ENCODE assay signal across 8 cellular contexts in the genomic region with DNA sequence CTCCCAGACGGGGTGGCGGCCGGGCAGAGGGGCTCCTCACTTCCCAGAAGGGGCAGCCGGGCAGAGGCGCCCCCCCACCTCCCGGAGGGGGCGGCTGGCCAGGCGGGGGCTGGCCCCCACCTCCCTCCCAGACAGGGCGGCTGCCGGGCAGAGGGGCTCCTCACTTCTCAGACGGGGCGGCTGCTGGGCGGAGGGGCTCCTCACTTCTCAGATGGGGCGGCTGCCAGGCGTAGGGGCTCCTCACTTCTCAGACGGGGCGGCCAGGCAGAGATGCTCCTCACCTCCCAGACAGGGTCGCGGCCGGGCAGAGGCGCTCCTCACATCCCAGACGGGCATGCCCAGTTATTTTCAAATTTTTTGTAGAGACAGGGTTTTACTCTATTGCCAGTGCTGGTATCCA. TPM values are rescaled to one million over a fixed set of nuclear protein-coding genes. Genes with fewer than 3 reads are reported as not detected.
DNase-seq lines count a peak whose midpoint lies in the region; ATAC-seq and TF ChIP-seq lines count a peak whose summit lies in the region.
"Not testable (repeated sequence)": the region's sequence is repeated elsewhere in the genome, so short reads cannot be mapped to it uniquely, and the experiment has no call there.

No MANE protein-coding gene starts in this region.

- H3T11ph ChIP-seq in H9 (ENCODE audit: low read length) = not testable (repeated sequence)

- not testable (repeated sequence) for H2BK20ac ChIP-seq in H9 (ENCODE audit: low read depth, low read length, poor library complexity, severe bottlenecking)

- H3K9me3 Mint-ChIP-seq in H9; activated naive CD4-positive, alpha-beta T cell treated with anti-CD3 and anti-CD28 coated beads, Interleukin-2, amount 10 ng/mL, durations not matched to agents 7 days and 5 days; glutamatergic neuron (ENCODE audit: unreplicated experiment); osteocyte (ENCODE audit: unreplicated experiment): not testable (repeated sequence)

- H3K23me2 ChIP-seq in H9 (ENCODE audit: insufficient read length, low read depth, low read length, poor library complexity, severe bottlenecking) = not testable (repeated sequence)

- H3K4me3 ChIP-seq in right lobe of liver; aorta (ENCODE audit: low read length in 2 of 2): not testable (repeated sequence)

- not testable (repeated sequence) for H3K23ac ChIP-seq in H9 (ENCODE audit: insufficient read length, low read depth, low read length)

- not testable (repeated sequence) for H3K18ac ChIP-seq in H9 (ENCODE audit: insufficient read length, low read depth, low read length)

- H3K56ac ChIP-seq in H9 (ENCODE audit: insufficient read length, low read depth, low read length) = not testable (repeated sequence)

- not testable (repeated sequence) for H3K79me1 ChIP-seq in H9 (ENCODE audit: insufficient read depth, low read depth, low read length, poor library complexity, severe bottlenecking)

- not testable (repeated sequence) for H2AFZ ChIP-seq in H9 (ENCODE audit: low read length)

- H2BK15ac ChIP-seq in H9 (ENCODE audit: low read depth, low read length) = not testable (repeated sequence)

- intact Hi-C loops in left ventricle myocardium superior (cut with micrococcal nuclease); right lobe of liver (cut with DNase I); sciatic nerve (cut with DNase I); aorta (cut with DNase I): not testable (repeated sequence)

- H4K8ac ChIP-seq in H9 (replicated peaks; ENCODE audit: insufficient read length, low read depth, low read length) = not testable (repeated sequence)

- H4K20me1 ChIP-seq in H9 (ENCODE audit: control insufficient read depth, insufficient read depth, insufficient read length) = not testable (repeated sequence)

- not testable (repeated sequence) for H3K4me1 ChIP-seq in H9 (ENCODE audit: insufficient read depth, low read length); right lobe of liver; aorta (ENCODE audit: control insufficient read depth in 1 of 2, insufficient read depth in 2 of 2, low read length in 2 of 2)

- CTCF ChIA-PET in activated naive CD4-positive, alpha-beta T cell treated with anti-CD3 and anti-CD28 coated beads, Interleukin-2, amount 10 ng/mL, durations not matched to agents 7 days and 5 days (lab: Charles Lee) = not testable (repeated sequence)

- H3K9ac ChIP-seq in H9 (ENCODE audit: extremely low read depth, insufficient read length, low read length) = not testable (repeated sequence)

- H3K4me3 Mint-ChIP-seq in H9; activated naive CD4-positive, alpha-beta T cell treated with anti-CD3 and anti-CD28 coated beads, Interleukin-2, amount 10 ng/mL, durations not matched to agents 7 days and 5 days; glutamatergic neuron (ENCODE audit: unreplicated experiment); osteocyte (ENCODE audit: unreplicated experiment): not testable (repeated sequence)

- not testable (repeated sequence) for H3K4ac ChIP-seq in H9 (ENCODE audit: low read depth, low read length)

- not testable (repeated sequence) for H3K27ac ChIP-seq in H9 (ENCODE audit: insufficient read length, low read depth, low read length); right lobe of liver; aorta (ENCODE audit: low read depth in 1 of 2, low read length in 2 of 2)

- not testable (repeated sequence) for H3K36me3 ChIP-seq in right lobe of liver; aorta (ENCODE audit: control insufficient read depth in 1 of 2, insufficient read depth in 2 of 2, low read length in 1 of 2)

- not testable (repeated sequence) for H3K27me3 ChIP-seq in H9 (ENCODE audit: insufficient read depth, low read length); right lobe of liver; aorta (ENCODE audit: control insufficient read depth in 1 of 2, insufficient read depth in 2 of 2, low read length in 1 of 2)

- not testable (repeated sequence) for TF ChIP-seq CTCF in H9 (conservative IDR thresholded peaks at IDR 0.05); glutamatergic neuron (IDR thresholded peaks at IDR 0.05; ENCODE audit: partially characterized antibody, unreplicated experiment); right lobe of liver (IDR thresholded peaks at IDR 0.05); osteocyte (IDR thresholded peaks at IDR 0.05)

- not testable (repeated sequence) for H3K27ac Mint-ChIP-seq in H9; activated naive CD4-positive, alpha-beta T cell treated with anti-CD3 and anti-CD28 coated beads, Interleukin-2, amount 10 ng/mL, durations not matched to agents 7 days and 5 days; glutamatergic neuron (ENCODE audit: unreplicated experiment); osteocyte (ENCODE audit: unreplicated experiment)

- not testable (repeated sequence) for H3K9me3 ChIP-seq in H9 (ENCODE audit: control insufficient read depth, low read depth, low read length); right lobe of liver; aorta (ENCODE audit: control insufficient read depth, low read length)

- H3K4me2 ChIP-seq in H9 (ENCODE audit: insufficient read depth, insufficient read length, low read length) = not testable (repeated sequence)

- H2AK5ac ChIP-seq in H9 (ENCODE audit: insufficient read length, low read length) = not testable (repeated sequence)

- H3K27me3 Mint-ChIP-seq in H9 (ENCODE audit: low read depth); activated naive CD4-positive, alpha-beta T cell treated with anti-CD3 and anti-CD28 coated beads, Interleukin-2, amount 10 ng/mL, durations not matched to agents 7 days and 5 days; glutamatergic neuron (ENCODE audit: unreplicated experiment); osteocyte (ENCODE audit: unreplicated experiment): not testable (repeated sequence)

- not testable (repeated sequence) for ATAC-seq in left ventricle myocardium superior; right lobe of liver; sciatic nerve; aorta (ENCODE audit: low FRiP score)

- not testable (repeated sequence) for TF ChIP-seq POLR2A in right lobe of liver (IDR thresholded peaks at IDR 0.05)

- not testable (repeated sequence) for H2BK120ac ChIP-seq in H9 (ENCODE audit: low read depth, low read length, poor library complexity, severe bottlenecking)

- H2BK12ac ChIP-seq in H9 (ENCODE audit: insufficient read length, low read depth, low read length) = not testable (repeated sequence)

- not testable (repeated sequence) for H3K79me2 ChIP-seq in H9 (ENCODE audit: insufficient read depth, low read length)

- H3K14ac ChIP-seq in H9 (ENCODE audit: insufficient read depth, low read length) = not testable (repeated sequence)

- H4K91ac ChIP-seq in H9 (ENCODE audit: insufficient read length, low read depth, low read length) = not testable (repeated sequence)

- not testable (repeated sequence) for H3K4me1 Mint-ChIP-seq in H9; activated naive CD4-positive, alpha-beta T cell treated with anti-CD3 and anti-CD28 coated beads, Interleukin-2, amount 10 ng/mL, durations not matched to agents 7 days and 5 days; glutamatergic neuron (ENCODE audit: low read depth, unreplicated experiment); osteocyte (ENCODE audit: unreplicated experiment)

- DNase-seq in H9 (peak; percentile 28), glutamatergic neuron (peak; percentile 21), left ventricle myocardium superior (peak; percentile 19), right lobe of liver (peak; percentile 7 to 49 (median 45)), osteocyte (ENCODE audit: extremely low spot score, unreplicated experiment) (peak; percentile 84), sciatic nerve (ENCODE audit: low spot score) (peak; percentile 22), aorta (peak; percentile 26 to 74)
- peak; percentile 19 for DNase-seq in activated naive CD4-positive, alpha-beta T cell treated with anti-CD3 and anti-CD28 coated beads, Interleukin-2, amount 10 ng/mL, durations not matched to agents 7 days and 5 days

- H2BK5ac ChIP-seq in H9 (ENCODE audit: insufficient read length, low read length) = not testable (repeated sequence)

- H4K5ac ChIP-seq in H9 (ENCODE audit: insufficient read length, low read depth, low read length) = not testable (repeated sequence)

- not testable (repeated sequence) for H3K36me3 Mint-ChIP-seq in H9 (ENCODE audit: insufficient read depth in 1 of 3, low read depth in 3 of 3); activated naive CD4-positive, alpha-beta T cell treated with anti-CD3 and anti-CD28 coated beads, Interleukin-2, amount 10 ng/mL, durations not matched to agents 7 days and 5 days; glutamatergic neuron (ENCODE audit: unreplicated experiment); osteocyte (ENCODE audit: unreplicated experiment)

- WGBS in H9 (ENCODE audit: extremely low coverage, insufficient read length, low lambda C conversion rate) = no CpG with 5 or more reads among the region's 22 CpGs
- 93% methylated on average over 14 of the region's 22 CpGs for WGBS in right lobe of liver (ENCODE audit: insufficient coverage, low coverage, low lambda C conversion rate, missing lambda C conversion rate)
- 97% methylated on average over 22 of the region's 22 CpGs; no CpG with 5 or more reads in 1 of the 2 donors for WGBS in aorta, 2 donors

RNA-seq across cellular contexts. Expression of gene LRRC37A2, which starts 22.4 kb away (rescaled TPM):
- total RNA-seq in H9 (2021) (7.9 and 9.3 TPM in 2 replicates), glutamatergic neuron (ENCODE audit: unreplicated experiment) (29.2 TPM), left ventricle myocardium superior (5.0 TPM), right lobe of liver (1 to 10 TPM; 1.6 to 5.1 (median 3.2) TPM), osteocyte (16.8 and 19.0 TPM in 2 replicates), sciatic nerve (15.2 TPM), aorta (10 to 100 TPM; 11.1 to 15.7 TPM)
- polyA plus RNA-seq in aorta = 1 to 10 TPM in 1 of 2 donors, under 1 TPM in 1; 0.13 to 3.6 TPM

RNA-seq across cellular contexts. Expression of gene ARL17A, which starts 44.8 kb away (rescaled TPM):
- 10.4 and 12.2 TPM in 2 replicates for total RNA-seq in H9 (2021)
- 16.5 TPM for total RNA-seq in glutamatergic neuron (ENCODE audit: unreplicated experiment)
- 10.8 TPM for total RNA-seq in left ventricle myocardium superior
- 1 to 10 TPM; 1.8 to 8.9 (median 6.4) TPM for total RNA-seq in right lobe of liver
- 9.2 and 9.5 TPM in 2 replicates for total RNA-seq in osteocyte
- total RNA-seq in sciatic nerve = 11.0 TPM
- total RNA-seq in aorta = 10 to 100 TPM; 12.8 to 13.2 TPM
- polyA plus RNA-seq in aorta = 1 to 10 TPM; 4.7 to 6.9 TPM

RNA-seq across cellular contexts. Expression of gene NSF, which starts 55.8 kb away (rescaled TPM):
- 36.4 TPM in 2 replicates for total RNA-seq in H9 (2021)
- 57.0 TPM for total RNA-seq in glutamatergic neuron (ENCODE audit: unreplicated experiment)
- total RNA-seq in left ventricle myocardium superior = 27.5 TPM
- total RNA-seq in right lobe of liver = 10 to 100 TPM; 16.3 to 27.7 (median 20.8) TPM
- total RNA-seq in osteocyte = 48.0 and 48.8 TPM in 2 replicates
- total RNA-seq in sciatic nerve = 27.8 TPM
- 10 to 100 TPM; 32.1 to 34.5 TPM for total RNA-seq in aorta
- 10 to 100 TPM; 10.6 to 13.8 TPM for polyA plus RNA-seq in aorta

Comparison
In these comparisons a context has a peak if more than half of its experiments do, and no peak if none do; other contexts are left out.
1. DNase-seq: peak in every context shown above with its lines; median percentile 84 in osteocyte; 50 in aorta; 45 in right lobe of liver; 28 in H9; 22 in sciatic nerve; 21 in glutamatergic neuron; 19 in activated naive CD4-positive, alpha-beta T cell treated with anti-CD3 and anti-CD28 coated beads, Interleukin-2, amount 10 ng/mL, durations not matched to agents 7 days and 5 days; 19 in left ventricle myocardium superior.